8 cellular contexts compared by ENCODE assay signal in the genomic region with DNA sequence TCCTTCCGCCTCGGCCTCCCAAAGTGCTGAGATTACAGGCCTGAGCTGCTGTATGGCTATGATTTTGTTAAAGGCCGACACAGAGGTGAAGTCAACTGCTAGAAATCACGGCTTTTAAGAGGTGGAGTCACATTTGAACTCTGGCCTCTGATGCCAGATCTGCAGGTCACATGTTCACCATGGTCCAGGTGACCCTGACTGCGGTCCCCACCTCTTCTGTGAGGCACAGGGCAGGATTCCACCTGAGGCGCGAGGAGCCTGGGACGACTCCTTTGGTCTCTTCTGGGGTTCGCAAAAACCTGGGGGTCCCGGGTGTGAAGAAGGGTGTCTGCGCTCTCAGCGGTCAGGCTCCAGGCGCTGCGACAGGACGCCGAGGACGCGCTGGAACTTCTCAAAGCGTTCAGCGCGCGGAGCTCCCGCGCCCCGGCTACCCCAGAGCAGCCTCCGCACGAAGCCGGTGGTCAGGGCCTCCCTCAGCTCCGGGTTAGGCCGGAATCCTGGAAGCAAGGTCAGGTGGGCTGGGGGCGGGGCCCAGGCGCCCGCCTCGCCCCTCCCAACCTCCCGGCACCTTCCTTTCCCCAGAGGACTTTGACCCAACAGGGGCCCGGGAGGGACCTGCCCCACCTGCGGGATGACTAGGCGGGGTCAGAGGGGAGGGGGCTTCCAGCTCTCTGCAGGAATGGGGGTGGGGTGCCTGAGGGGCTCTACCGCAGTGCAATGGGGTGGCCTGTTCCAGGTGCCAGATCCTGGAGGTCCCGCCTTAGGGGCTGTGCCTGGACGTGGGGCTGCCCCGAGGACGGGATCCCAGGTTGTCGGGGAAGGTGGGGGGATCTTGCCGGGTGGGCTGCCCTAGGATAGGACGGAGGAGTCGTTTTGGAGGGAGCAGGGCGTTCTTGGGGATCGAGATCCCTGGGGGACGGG. TPM values are rescaled to one million over a fixed set of nuclear protein-coding genes. Genes with fewer than 3 reads are reported as not detected.
A peak's percentile ranks its signal among the peaks of the same experiment; 100 is the strongest.
DNase-seq lines count a peak whose midpoint lies in the region; ATAC-seq and TF ChIP-seq lines count a peak whose summit lies in the region.

No MANE protein-coding gene starts in this region.

- H3K27ac ChIP-seq in vagina: peak overlapping the region; percentile 35

- no peaks in the 10 kb centered on the region for H3K9me3 ChIP-seq in vagina

- H3K4me3 ChIP-seq in choroid plexus epithelial cell (ENCODE audit: low read depth, low read length) (peak overlapping the region; percentile 58), vagina (peak overlapping the region; percentile 33 to 42)

- H3K4me1 ChIP-seq in vagina: peaks cover 26% of the 10 kb centered on the region

- intact Hi-C loops in left cardiac atrium (cut with DNase I) (no loop called here), cardiac septum (cut with DNase I) (no loop called here), vagina (cut with DNase I) (no loop called here)

- TF ChIP-seq CTCF in choroid plexus epithelial cell (conservative IDR thresholded peaks at IDR 0.05; ENCODE audit: low read depth, low read length) (no peak), vagina (IDR thresholded peaks at IDR 0.05) (no peak)

- peaks cover 0 to 50% of the 10 kb centered on the region in 2 donors for H3K36me3 ChIP-seq in vagina

- no peak for TF ChIP-seq POLR2A in vagina (IDR thresholded peaks at IDR 0.05)

- H3K27me3 ChIP-seq in vagina: no peaks in the 10 kb centered on the region

- ATAC-seq in left cardiac atrium: peak; percentile 1 to 2

- DNase-seq in left cardiac atrium (no peak), cardiac septum (ENCODE audit: low spot score) (no peak), choroid plexus epithelial cell (ENCODE audit: low read depth) (no peak), mucosa of gallbladder (ENCODE audit: low spot score) (peak; percentile 55), vagina (ENCODE audit: extremely low spot score in 2 of 2) (no peak), inferior parietal cortex (ENCODE audit: extremely low spot score) (no peak), NCI-H82 treated with DMSO at 0.1 percent for 48 hours (lab: John Stamatoyannopoulos, UW; ENCODE audit: unreplicated experiment) (no peak), NOMO-1 (lab: John Stamatoyannopoulos, UW; ENCODE audit: unreplicated experiment in 2 of 2) (no peak)

RNA-seq across cellular contexts. Expression of a gene that starts 13.0 kb away (rescaled TPM):
- total RNA-seq in left cardiac atrium (10 to 100 TPM; 67.5 to 74.0 TPM), cardiac septum (86.1 TPM), mucosa of gallbladder (68.9 TPM), vagina (129 TPM)

RNA-seq across cellular contexts. Expression of a gene that starts 14.7 kb away (rescaled TPM):
- total RNA-seq in left cardiac atrium: under 1 TPM; 0.47 to 0.65 TPM
- 0.40 TPM for total RNA-seq in cardiac septum
- total RNA-seq in mucosa of gallbladder: 28.2 TPM
- total RNA-seq in vagina: 21.9 TPM

RNA-seq across cellular contexts. Expression of a gene that starts 15.1 kb away (rescaled TPM):
- 10 to 100 TPM; 25.7 to 35.4 TPM for total RNA-seq in left cardiac atrium
- total RNA-seq in cardiac septum: 22.5 TPM
- total RNA-seq in mucosa of gallbladder: 137 TPM
- total RNA-seq in vagina: 62.9 TPM

RNA-seq across cellular contexts. Expression of a gene that starts 20.0 kb away (rescaled TPM):
- 1 to 10 TPM; 3.9 to 7.4 TPM for total RNA-seq in left cardiac atrium
- total RNA-seq in cardiac septum: 1.5 TPM
- 12.7 TPM for total RNA-seq in mucosa of gallbladder
- 5.9 TPM for total RNA-seq in vagina

RNA-seq across cellular contexts. Expression of a gene that starts 32.1 kb away (rescaled TPM):
- 1,000 to 10,000 TPM in 1 of 2 donors, 100 to 1,000 TPM in 1; 373 to 1,073 TPM for total RNA-seq in left cardiac atrium
- total RNA-seq in cardiac septum: 50.6 TPM
- 486 TPM for total RNA-seq in mucosa of gallbladder
- total RNA-seq in vagina: 1,239 TPM

Comparison
In these comparisons a context has a peak if more than half of its experiments do, and no peak if none do; other contexts are left out.
1. RNA of a gene that starts 14.7 kb away (total RNA-seq): 28.2 TPM in mucosa of gallbladder (single experiment) and 21.9 TPM in vagina (single experiment); 0.47 to 0.65 TPM in left cardiac atrium and 0.40 TPM in cardiac septum (single experiment); every median in the first group is over 10 times any median in the second.